In the genomic region with DNA sequence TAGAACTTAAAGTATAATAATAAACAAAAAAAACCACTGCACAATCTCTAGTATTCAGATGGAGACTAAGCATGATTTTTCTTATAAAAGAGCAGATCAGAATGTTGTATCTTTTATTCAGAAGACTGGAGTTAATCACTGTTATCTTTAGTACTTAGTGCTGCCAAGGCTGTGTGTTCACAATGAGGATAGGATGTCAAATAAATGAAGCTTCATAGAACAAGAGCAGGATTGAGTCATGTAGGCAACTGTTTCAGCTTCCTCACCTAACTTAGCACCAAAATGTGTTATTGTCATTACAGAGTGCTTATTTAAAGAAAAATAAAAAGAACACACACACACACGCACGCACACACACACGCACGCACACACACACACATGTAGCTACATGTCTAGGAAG, we compare ENCODE assay signal across 36 cellular contexts. TPM values are rescaled to one million over a fixed set of nuclear protein-coding genes. Genes with fewer than 3 reads are reported as not detected.
"Had no signal": no experiment of that assay in that cellular context is flagged by ENCODE, and none has a peak within 500 bp of the region (broad histone marks: within the 10 kb centered on the region; RNA-seq: fewer than 3 reads in every experiment).

No MANE protein-coding gene starts in this region.

- H3K27ac Mint-ChIP-seq: activated CD4-positive, alpha-beta memory T cell treated with anti-CD3 and anti-CD28 coated beads, Interleukin-2, amount 10 ng/mL, durations not matched to agents 7 days and 5 days; activated CD8-positive, alpha-beta memory T cell treated with anti-CD3 and anti-CD28 coated beads, Interleukin-2, amount 10 ng/mL, durations not matched to agents 7 days and 5 days; activated naive CD8-positive, alpha-beta T cell treated with anti-CD3 and anti-CD28 coated beads for 36 hours; activated T-cell treated with anti-CD3 and anti-CD28 coated beads, Interleukin-2, amount 50 U/mL, for 72 hours; activated T-helper 17 cell treated with anti-CD3 and anti-CD28 coated beads, Interleukin-2, amount 50 U/mL, for 72 hours; brain had no signal

- ATAC-seq: activated CD8-positive, alpha-beta memory T cell treated with anti-CD3 and anti-CD28 coated beads, Interleukin-2, amount 10 ng/mL, durations not matched to agents 7 days and 5 days; activated T-cell treated with anti-CD3 and anti-CD28 coated beads, Interleukin-2, amount 50 U/mL, for 72 hours; activated T-helper 17 cell treated with anti-CD3 and anti-CD28 coated beads, Interleukin-2, amount 50 U/mL, for 72 hours; K562; Right ventricle myocardium inferior had no signal

- H3K9me3 ChIP-seq: MG63 had no signal

- H3K36me3 ChIP-seq: MG63, WERI-Rb-1 had no signal

- H3K4me3 ChIP-seq: K562, MG63, PC-9 had no signal

- H3K27ac ChIP-seq: PC-9, RWPE1, WERI-Rb-1 had no signal

- DNase-seq: activated CD4-positive, alpha-beta memory T cell treated with anti-CD3 and anti-CD28 coated beads, Interleukin-2, amount 10 ng/mL, durations not matched to agents 7 days and 5 days; activated CD4-positive, alpha-beta T cell treated with anti-CD3 and anti-CD28 coated beads for 1 hour; activated CD4-positive, alpha-beta T cell treated with anti-CD3 and anti-CD28 coated beads for 48 hours; activated CD4-positive, CD25-positive, alpha-beta regulatory T cell; activated CD8-positive, alpha-beta memory T cell treated with anti-CD3 and anti-CD28 coated beads for 24 hours; activated CD8-positive, alpha-beta memory T cell treated with anti-CD3 and anti-CD28 coated beads, Interleukin-2, amount 10 ng/mL, durations not matched to agents 7 days and 5 days; activated effector memory CD4-positive, alpha-beta T cell treated with anti-CD3 and anti-CD28 coated beads, Interleukin-2, amount 50 U/mL, for 16 hours; activated naive CD4-positive, alpha-beta T cell; activated naive CD4-positive, alpha-beta T cell treated with anti-CD3 and anti-CD28 coated beads, Interleukin-2, amount 50 U/mL, for 16 hours; activated naive CD8-positive, alpha-beta T cell treated with anti-CD3 and anti-CD28 coated beads for 36 hours; activated T-cell treated with anti-CD3 and anti-CD28 coated beads, Interleukin-2, amount 50 U/mL, for 1 hour; activated T-cell treated with anti-CD3 and anti-CD28 coated beads, Interleukin-2, amount 50 U/mL, for 72 hours; central memory CD4-positive, alpha-beta T cell; Karpas-422; MG63; NCI-H1048; NCI-H1105 treated with DMSO at 0.1 percent for 48 hours; NCI-H1436; NCI-H1694; NCI-H1930; NCI-H2081 treated with DMSO at 0.1 percent for 48 hours; NCI-H345; NCI-H524 treated with DMSO at 0.1 percent for 48 hours; PC-9; SIG-M5; SW 1271; T-helper 1 cell; T1000; WERI-Rb-1 had no signal

- H3K4me1 Mint-ChIP-seq: brain had no signal

- H3K36me3 Mint-ChIP-seq: activated naive CD8-positive, alpha-beta T cell treated with anti-CD3 and anti-CD28 coated beads for 36 hours; brain had no signal

- H3K27me3 Mint-ChIP-seq: activated naive CD8-positive, alpha-beta T cell treated with anti-CD3 and anti-CD28 coated beads for 36 hours; activated T-helper 17 cell treated with anti-CD3 and anti-CD28 coated beads, Interleukin-2, amount 50 U/mL, for 72 hours had no signal

- H3K4me3 Mint-ChIP-seq: activated CD4-positive, alpha-beta memory T cell treated with anti-CD3 and anti-CD28 coated beads, Interleukin-2, amount 10 ng/mL, durations not matched to agents 7 days and 5 days; activated CD8-positive, alpha-beta memory T cell treated with anti-CD3 and anti-CD28 coated beads, Interleukin-2, amount 10 ng/mL, durations not matched to agents 7 days and 5 days; activated naive CD8-positive, alpha-beta T cell treated with anti-CD3 and anti-CD28 coated beads for 36 hours; activated T-cell treated with anti-CD3 and anti-CD28 coated beads, Interleukin-2, amount 50 U/mL, for 72 hours; activated T-helper 17 cell treated with anti-CD3 and anti-CD28 coated beads, Interleukin-2, amount 50 U/mL, for 72 hours; brain had no signal

RNA-seq across cellular contexts. Expression of gene CDKN2B, which starts 58.1 kb away (rescaled TPM):
- total RNA-seq: activated naive CD8-positive, alpha-beta T cell treated with anti-CD3 and anti-CD28 coated beads for 36 hours; K562; NCI-H460; SK-MEL-5 had no signal
